ENCODE assay signal across 17 cellular contexts in genomic region chr5:37184748-37185364, GRCh38.
A peak's percentile ranks its signal among the peaks of the same experiment; 100 is the strongest.
DNase-seq lines count a peak whose midpoint lies in the region; ATAC-seq, FAIRE-seq and TF ChIP-seq lines count a peak whose summit lies in the region.
"Had no signal": no experiment of that assay in that cellular context is flagged by ENCODE, and none has a peak within 500 bp of the region (broad histone marks: within the 10 kb centered on the region; RNA-seq: fewer than 3 reads in every experiment).

No MANE protein-coding gene starts in this region.

- H3K4me3 ChIP-seq in body of pancreas, result no peak overlapping the region
- H3K4me3 ChIP-seq: left ventricle myocardium inferior, suprapubic skin had no signal

- no peaks in the 10 kb centered on the region for H3K4me1 ChIP-seq in body of pancreas
- H3K4me1 ChIP-seq: foreskin keratinocyte, left ventricle myocardium inferior, suprapubic skin had no signal

- H3K4me3 Mint-ChIP-seq in WTC11 (no peak overlapping the region), HFFc6 (no peak overlapping the region)

- POLR2A ChIA-PET in WTC11 (lab: Charles Lee), result no interaction called here

- intact Hi-C loops in body of pancreas (cut with DNase I), result no loop called here

- no peak overlapping the region for H3K27ac ChIP-seq in body of pancreas
- H3K27ac ChIP-seq: foreskin keratinocyte, left ventricle myocardium inferior, suprapubic skin had no signal

- CTCF ChIA-PET in WTC11 (lab: Charles Lee), result no interaction called here

- peaks cover 5 to 7% of the 10 kb centered on the region in 2 donors for H3K36me3 ChIP-seq in body of pancreas (replicated peaks in 1 of 2; ENCODE audit: insufficient read depth in 1 of 2, low read depth in 2 of 2)

- no peaks in the 10 kb centered on the region for H3K27me3 Mint-ChIP-seq in WTC11 (ENCODE audit: low read depth)
- H3K27me3 Mint-ChIP-seq in HFFc6 (ENCODE audit: insufficient read depth), result no peaks in the 10 kb centered on the region

- DNase-seq in GM12891 (ENCODE audit: insufficient read length, low spot score) (no peak), body of pancreas (no peak), WTC11 (ENCODE audit: low spot score) (no peak), NCI-H128 (lab: John Stamatoyannopoulos, UW; ENCODE audit: unreplicated experiment) (no peak), HFFc6 (no peak)
- DNase-seq: activated CD4-positive, alpha-beta T cell treated with anti-CD3 and anti-CD28 coated beads for 4 hours; activated effector memory CD4-positive, alpha-beta T cell treated with anti-CD3 and anti-CD28 coated beads, Interleukin-2, amount 50 U/mL, for 16 hours; AML-193; foreskin keratinocyte; left ventricle myocardium inferior; NCI-H2029 treated with DMSO at 0.1 percent for 48 hours; SHP77; stimulated activated CD4-positive, alpha-beta T cell treated with anti-CD3 and anti-CD28 coated beads, Interleukin-2, amount 100 ng/mL, for 48 hours had no signal

- no peak for TF ChIP-seq CTCF in body of pancreas (IDR thresholded peaks at IDR 0.05)
- no peak for TF ChIP-seq CTCF in WTC11 (IDR thresholded peaks at IDR 0.05)
- TF ChIP-seq CTCF in HFFc6 (IDR thresholded peaks at IDR 0.05), result no peak

- H3K4me1 Mint-ChIP-seq in WTC11 (no peaks in the 10 kb centered on the region), HFFc6 (ENCODE audit: low read depth) (peaks cover 6% of the 10 kb centered on the region; the same call in 1 of the 2 replicates)

- peak; percentile 77 for ATAC-seq in GM19328 (IDR thresholded peaks at IDR 0.05; ENCODE audit: unreplicated experiment)
- peak; percentile 94 for ATAC-seq in HG02759 (IDR thresholded peaks at IDR 0.05; ENCODE audit: unreplicated experiment)
- ATAC-seq in HG03469 (IDR thresholded peaks at IDR 0.05; ENCODE audit: unreplicated experiment), result peak; percentile 87
- ATAC-seq in body of pancreas, result no peak
- ATAC-seq in WTC11, result no peak
- ATAC-seq: foreskin keratinocyte had no signal

- FAIRE-seq in GM12891 (lab: Jason Lieb, UNC), result peak; percentile 75

- no peak overlapping the region for H3K27ac Mint-ChIP-seq in WTC11
- no peak overlapping the region for H3K27ac Mint-ChIP-seq in HFFc6

- H3K36me3 Mint-ChIP-seq in WTC11, result no peaks in the 10 kb centered on the region
- peaks cover 23% of the 10 kb centered on the region for H3K36me3 Mint-ChIP-seq in HFFc6 (ENCODE audit: low read depth)

- TF ChIP-seq POLR2A in GM12891 (IDR thresholded peaks at IDR 0.05; ENCODE audit: low read depth, low read length), result no peak
- no peak for TF ChIP-seq POLR2A in body of pancreas (IDR thresholded peaks at IDR 0.05)

- no peaks in the 10 kb centered on the region for H3K9me3 ChIP-seq in body of pancreas
- H3K9me3 ChIP-seq: left ventricle myocardium inferior, suprapubic skin had no signal

- no peaks in the 10 kb centered on the region for H3K27me3 ChIP-seq in body of pancreas
- H3K27me3 ChIP-seq: foreskin keratinocyte, suprapubic skin had no signal

- 80 to 89% methylated on average over 4 of the region's 4 CpGs for WGBS in body of pancreas, 2 donors

- H3K9me3 Mint-ChIP-seq in WTC11 (no peaks in the 10 kb centered on the region), HFFc6 (no peaks in the 10 kb centered on the region)

TF ChIP-seq in GM12891, 5 proteins besides CTCF, POLR2A, EP300 and RAD21:
- TF ChIP-seq SPI1 (IDR thresholded peaks at IDR 0.05; ENCODE audit: low read depth, low read length) (0 out of 2 replicates have a peak, but pooled peaks have one; percentile 21), POLR2AphosphoS5 (IDR thresholded peaks at IDR 0.05; ENCODE audit: low read depth, low read length) (no peak)
TF ChIP-seq in GM12891: peak in this region for 1.

TF ChIP-seq in WTC11, 78 proteins besides CTCF, POLR2A, EP300 and RAD21:
- TF ChIP-seq ZNF532 (CRISPR knock-in tag; IDR thresholded peaks at IDR 0.05; ENCODE audit: borderline replicate concordance) (no peak), TEAD1 (CRISPR knock-in tag; IDR thresholded peaks at IDR 0.05) (no peak), FOXJ3 (CRISPR knock-in tag; IDR thresholded peaks at IDR 0.05; ENCODE audit: borderline replicate concordance) (no peak), SOX15 (CRISPR knock-in tag; IDR thresholded peaks at IDR 0.05) (no peak), NR2C2 (CRISPR knock-in tag; IDR thresholded peaks at IDR 0.05) (no peak), ZNF671 (CRISPR knock-in tag; IDR thresholded peaks at IDR 0.05) (no peak), PRDM15 (CRISPR knock-in tag; IDR thresholded peaks at IDR 0.05) (no peak), ZNF263 (CRISPR knock-in tag; IDR thresholded peaks at IDR 0.05; ENCODE audit: low read depth) (no peak), FOXK1 (CRISPR knock-in tag; IDR thresholded peaks at IDR 0.05) (no peak), NR3C1 (CRISPR knock-in tag; conservative IDR thresholded peaks at IDR 0.05; ENCODE audit: low read depth) (no peak)

Comparison
In these comparisons a context has a peak if more than half of its experiments do, and no peak if none do; other contexts are left out.
1. ATAC-seq: peak in GM19328 (single experiment), HG02759 (single experiment) and HG03469 (single experiment); none in body of pancreas (single experiment) and WTC11 (single experiment).